Comparison of ENCODE assay signal across 1 cellular context in genomic region chr3:10992017-10992945, GRCh38.
TF ChIP-seq lines count a peak whose summit lies in the region.

TSS of gene SLC6A1 (plus strand) at chr3:10992748. CDS start at chr3:11017212, 24,464 bp downstream.

TF ChIP-seq in H1, 55 proteins besides CTCF, POLR2A, EP300 and RAD21:
- peak; percentile 32; the same call in 1 of the 2 replicates for TF ChIP-seq KDM1A (IDR thresholded peaks at IDR 0.05; ENCODE audit: borderline replicate concordance, low read length)
- peak; percentile 57 for TF ChIP-seq KDM4A (IDR thresholded peaks at IDR 0.05; ENCODE audit: low read depth, low read length, severe bottlenecking)
- peak; percentile 65 for TF ChIP-seq ASH2L (IDR thresholded peaks at IDR 0.05; ENCODE audit: low read length)
- TF ChIP-seq EGR1 (IDR thresholded peaks at IDR 0.05; ENCODE audit: borderline replicate concordance, low read depth, low read length) = peak; percentile 89
- peak; percentile 16 for TF ChIP-seq RNF2 (IDR thresholded peaks at IDR 0.05; ENCODE audit: borderline replicate concordance, low read depth, low read length, missing control alignments, poor library complexity, severe bottlenecking)
- peak; percentile 91; the same call in 1 of the 2 replicates for TF ChIP-seq RBBP5 (IDR thresholded peaks at IDR 0.05; ENCODE audit: borderline replicate concordance, low read depth, low read length)
- no peak for TF ChIP-seq NRF1 (IDR thresholded peaks at IDR 0.05; ENCODE audit: low read depth, low read length)
- TF ChIP-seq TEAD4 (IDR thresholded peaks at IDR 0.05; ENCODE audit: low read depth, low read length) = no peak
- peak; percentile 55 for TF ChIP-seq CTBP2 (IDR thresholded peaks at IDR 0.05; ENCODE audit: borderline replicate concordance, insufficient read depth, insufficient read length, low read length)
